9 cellular contexts compared by ENCODE assay signal in genomic region chr17:56834380-56835258, GRCh38. TPM values are rescaled to one million over a fixed set of nuclear protein-coding genes. Genes with fewer than 3 reads are reported as not detected.
A peak's percentile ranks its signal among the peaks of the same experiment; 100 is the strongest.
DNase-seq lines count a peak whose midpoint lies in the region; ATAC-seq, FAIRE-seq and TF ChIP-seq lines count a peak whose summit lies in the region.
"Had no signal": no experiment of that assay in that cellular context is flagged by ENCODE, and none has a peak within 500 bp of the region (broad histone marks: within the 10 kb centered on the region; RNA-seq: fewer than 3 reads in every experiment).

No MANE protein-coding gene starts in this region.

- H3F3A ChIP-seq in DOHH2 (ENCODE audit: control insufficient read depth, insufficient read depth): peaks cover 16% of the 10 kb centered on the region

- DNase-seq in Karpas-422: peak; percentile 10
- peak; percentile 57 for DNase-seq in T-helper 9 cell
- peak; percentile 31 for DNase-seq in GM12878 (ENCODE audit: low read depth, low spot score)
- DNase-seq in immature natural killer cell: peak; percentile 66 to 71 (median 66)
- DNase-seq in stimulated activated CD4-positive, alpha-beta T cell treated with anti-CD3 and anti-CD28 coated beads, Interleukin-12 subunit alpha, Interleukin-12 subunit beta, amount 100 ng/mL, for 48 hours (ENCODE audit: low read depth in 2 of 3, low spot score in 1 of 3): peak; percentile 47 to 62 (median 54)
- no peak for DNase-seq in cerebellar nuclear complex (lab: John Stamatoyannopoulos, UW)

- peaks cover 46% of the 10 kb centered on the region for H3K36me3 ChIP-seq in DOHH2 (ENCODE audit: control insufficient read depth, low read length)
- no peaks in the 10 kb centered on the region for H3K36me3 ChIP-seq in Karpas-422 (ENCODE audit: insufficient read depth, low read length)
- no peaks in the 10 kb centered on the region; a peak in 1 of 4 replicates for H3K36me3 ChIP-seq in GM12878 (ENCODE audit: control insufficient read depth in 2 of 2, insufficient read depth in 2 of 2, low read length in 1 of 2)

- TF ChIP-seq CTCF in DOHH2 (IDR thresholded peaks at IDR 0.05; ENCODE audit: low read depth, low read length, poor library complexity, severe bottlenecking): peak; percentile 49
- TF ChIP-seq CTCF in GM12878 (IDR thresholded peaks at IDR 0.05 in 2 of 3, conservative IDR thresholded peaks at IDR 0.05 in 1 of 3; ENCODE audit: control insufficient read depth in 2 of 3, extremely low read depth in 1 of 3, insufficient read depth in 1 of 3, low read depth in 3 of 3, low read length in 3 of 3): peak in 2 of 3 experiments; percentile 22 to 43; a peak in 2 of 6 replicates

- H3K79me2 ChIP-seq in DOHH2 (ENCODE audit: control insufficient read depth, low read length) (peaks cover 67% of the 10 kb centered on the region), Karpas-422 (ENCODE audit: low read length) (no peaks in the 10 kb centered on the region), GM12878 (ENCODE audit: control insufficient read depth, insufficient read depth, low read length) (peaks cover 72% of the 10 kb centered on the region)

- H2AFZ ChIP-seq in Karpas-422 (ENCODE audit: low read length) (peak overlapping the region; percentile 58; the same call in 1 of the 2 replicates), GM12878 (ENCODE audit: control insufficient read depth, low read depth, low read length) (peak overlapping the region; percentile 85)

- peak overlapping the region; percentile 83 to 95 (median 91) for H3K27ac Mint-ChIP-seq in immature natural killer cell

- H3K4me3 Mint-ChIP-seq in immature natural killer cell: peak overlapping the region; percentile 89 to 97 (median 94)

- H3K9me3 ChIP-seq in DOHH2 (ENCODE audit: control insufficient read depth, insufficient read depth, low read length) (no peaks in the 10 kb centered on the region), Karpas-422 (ENCODE audit: low read length) (no peaks in the 10 kb centered on the region), GM12878 (replicated peaks; ENCODE audit: control insufficient read depth, insufficient read depth, low read length) (no peaks in the 10 kb centered on the region)

- CTCF ChIA-PET in GM12878 (lab: Yijun Ruan, JAX): interaction anchor here (0.9 to 3.4 kb wide), 6 partner anchors 11 to 105 kb away, joined by 3 to 14 read pairs (median 4); no protein-coding TSS in a partner anchor

- H3K4me1 Mint-ChIP-seq in immature natural killer cell: peaks cover 29 to 46% of the 10 kb centered on the region in 2 donors

- SMC1A ChIA-PET in GM12878 (lab: Charles Lee; ENCODE audit: uncharacterized antibody, unreplicated experiment): interaction anchor here (0.8 to 2.2 kb wide), 7 partner anchors 10 to 204 kb away, joined by 3 to 10 read pairs (median 4); no protein-coding TSS in a partner anchor

- peak; percentile 30; the same call in 1 of the 2 replicates for TF ChIP-seq POLR2A in GM12878 (IDR thresholded peaks at IDR 0.05; ENCODE audit: low read depth, low read length)

- in situ Hi-C loops in GM12878 (cut with MboI): no loop called here

- WGBS in GM12878 (ENCODE audit: insufficient coverage, insufficient replicate concordance, low lambda C conversion rate, missing lambda C conversion rate): 2% methylated on average over 78 of the region's 81 CpGs

- H4K20me1 ChIP-seq in DOHH2 (ENCODE audit: control insufficient read depth, insufficient read depth, low read depth, low read length): peaks cover 8% of the 10 kb centered on the region; the same call in 1 of the 2 replicates
- peaks cover 4% of the 10 kb centered on the region; the same call in 1 of the 2 replicates for H4K20me1 ChIP-seq in Karpas-422 (ENCODE audit: insufficient read depth, low read depth, low read length)
- H4K20me1 ChIP-seq in GM12878 (ENCODE audit: control insufficient read depth, insufficient read depth): no peaks in the 10 kb centered on the region

- ATAC-seq in GM21717 (IDR thresholded peaks at IDR 0.05; ENCODE audit: unreplicated experiment) (peak; percentile 31), GM12878 (peak; percentile 67)

- H3K27me3 ChIP-seq in DOHH2 (ENCODE audit: control insufficient read depth, low read length): no peaks in the 10 kb centered on the region
- H3K27me3 ChIP-seq in Karpas-422 (ENCODE audit: low read length): peaks cover 4% of the 10 kb centered on the region; the same call in 1 of the 2 replicates
- H3K27me3 ChIP-seq in GM12878 (replicated peaks in 1 of 2; ENCODE audit: control insufficient read depth in 2 of 2, insufficient read depth in 2 of 2, low read length in 1 of 2): no peaks in the 10 kb centered on the region

- peak; percentile 64 for FAIRE-seq in GM12878 (lab: Jason Lieb, UNC)
- FAIRE-seq: endometrium had no signal

- no peak for TF ChIP-seq RAD21 in GM12878 (IDR thresholded peaks at IDR 0.05; ENCODE audit: insufficient read depth, low read depth, low read length)

- H3K36me3 Mint-ChIP-seq in immature natural killer cell: peaks cover 3 to 15% (median 11%) of the 10 kb centered on the region in 3 donors

- intact Hi-C loops in GM12878 (cut with micrococcal nuclease; ENCODE audit: unreplicated experiment): loop anchor here (10.0 kb wide), 1 partner anchor 250 kb away; the partner anchor contains the start of gene AKAP1

- no peak for TF ChIP-seq EP300 in GM12878 (IDR thresholded peaks at IDR 0.05; ENCODE audit: borderline replicate concordance in 1 of 2, control insufficient read depth in 1 of 2, low read depth in 2 of 2, low read length in 2 of 2)

- H3K4me2 ChIP-seq in DOHH2 (ENCODE audit: low read length): peak overlapping the region; percentile 97
- peak overlapping the region; percentile 72 for H3K4me2 ChIP-seq in Karpas-422 (ENCODE audit: low read depth, low read length, poor library complexity, severe bottlenecking)
- peak overlapping the region; percentile 84 for H3K4me2 ChIP-seq in GM12878 (ENCODE audit: control insufficient read depth, insufficient read depth)

- H3K9me3 Mint-ChIP-seq in immature natural killer cell: no peaks in the 10 kb centered on the region

- H3K27ac ChIP-seq in DOHH2 (ENCODE audit: low read depth, low read length): peak overlapping the region; percentile 45
- no peak overlapping the region for H3K27ac ChIP-seq in Karpas-422 (ENCODE audit: low read length)
- H3K27ac ChIP-seq in GM12878 (ENCODE audit: control insufficient read depth, insufficient read depth): peak overlapping the region; percentile 74

- POLR2A ChIA-PET in GM12878 (lab: Charles Lee): interaction anchor here (1.5 to 2.1 kb wide), 5 partner anchors 8 to 246 kb away, joined by 3 to 8 read pairs (median 7); partner anchors contain the start of gene SCPEP1

- no peaks in the 10 kb centered on the region for H3K9me2 ChIP-seq in DOHH2 (replicated peaks; ENCODE audit: control insufficient read depth, low read length)
- no peaks in the 10 kb centered on the region for H3K9me2 ChIP-seq in Karpas-422 (replicated peaks; ENCODE audit: insufficient read depth, low read length)

- peaks cover 0 to 8% (median 5%) of the 10 kb centered on the region in 3 donors for H3K27me3 Mint-ChIP-seq in immature natural killer cell (ENCODE audit: low read depth in 3 of 3)

- no peak overlapping the region for H3K9ac ChIP-seq in Karpas-422 (ENCODE audit: low read length)
- H3K9ac ChIP-seq in GM12878 (ENCODE audit: control insufficient read depth, insufficient read depth, low read length): peak overlapping the region; percentile 72

- no TSS peak for BruUV-seq in GM12878 (replicated peaks; lab: Mats Ljungman, UMichigan)

- peaks cover 51% of the 10 kb centered on the region for H3K4me1 ChIP-seq in DOHH2 (ENCODE audit: control insufficient read depth, low read length)
- peaks cover 50% of the 10 kb centered on the region for H3K4me1 ChIP-seq in Karpas-422 (ENCODE audit: low read length)
- H3K4me1 ChIP-seq in GM12878 (ENCODE audit: control insufficient read depth, insufficient read depth, low read length): peaks cover 27% of the 10 kb centered on the region

- RAD21 ChIA-PET in GM12878 (lab: Charles Lee; ENCODE audit: unreplicated experiment): interaction anchor here (0.8 to 2.1 kb wide), 7 partner anchors 10 to 144 kb away, joined by 3 to 8 read pairs (median 6); partner anchors contain the start of gene TRIM25

- H3K4me3 ChIP-seq in DOHH2 (ENCODE audit: low read length) (peak overlapping the region; percentile 90), Karpas-422 (ENCODE audit: low read length) (peak overlapping the region; percentile 73; the same call in 1 of the 2 replicates), GM12878 (peak overlapping the region; percentile 67)

RNA-seq across cellular contexts. Expression of gene DGKE, which starts 0.7 kb away (rescaled TPM):
- total RNA-seq in Karpas-422 (2014; rRNA removed; shearing (Covaris generic); ENCODE audit: low replicate concordance): 0.30 and 0.32 TPM in 2 replicates
- 66.0 and 74.0 TPM in 2 replicates for total RNA-seq in GM12878 (2013; cell fraction: nucleolus; rRNA removed)
- 10.6 and 14.5 TPM in 2 replicates for total RNA-seq in GM12878 (2014; rRNA removed)
- total RNA-seq in GM12878 (2014; rRNA removed; fragmentation: Illumina TruSeq; extraction: Trizol): 12.7 and 14.9 TPM in 2 replicates
- total RNA-seq in GM12878 (2021): 14.9 and 18.0 TPM in 2 replicates
- 3.3 TPM for polyA plus RNA-seq in GM12878 (2011; ENCODE audit: low read depth)
- 11.7 and 18.4 TPM in 2 replicates for polyA plus RNA-seq in GM12878 (2011; rRNA removed)
- polyA plus RNA-seq in GM12878 (2011; cell fraction: cytosol; rRNA removed): 4.0 and 6.8 TPM in 2 replicates
- polyA plus RNA-seq in GM12878 (2011; cell fraction: nucleus; rRNA removed): 29.0 and 40.0 TPM in 2 replicates
- 5.3 and 6.1 TPM in 2 replicates for polyA plus RNA-seq in GM12878 (2012)
- polyA plus RNA-seq in GM12878 (2014; fragmentation: Illumina TruSeq; extraction: Trizol): 15.5 and 15.9 TPM in 2 replicates
- 1 to 10 TPM; 2.8 to 4.1 TPM for polyA plus RNA-seq in GM12878 (2014; fragmentation: Nextera tagmentation; extraction: Ambion mirVana)
- polyA plus RNA-seq in GM12878 (2014; rRNA removed): 7.0 and 8.5 TPM in 2 replicates
- polyA plus RNA-seq in GM12878 (2016; fragmentation: Nextera tagmentation; extraction: Ambion mirVana): 10 to 100 TPM; 11.6 to 12.6 TPM
- 9.3 and 11.3 TPM in 2 replicates for polyA minus RNA-seq in GM12878 (2011; rRNA and poly(A)+ RNA removed)
- 2.9 and 3.7 TPM in 2 replicates for polyA minus RNA-seq in GM12878 (2011; cell fraction: cytosol; rRNA and poly(A)+ RNA removed)
- 20.1 and 27.9 TPM in 2 replicates for polyA minus RNA-seq in GM12878 (2011; cell fraction: nucleus; rRNA and poly(A)+ RNA removed)
- 1 to 10 TPM; 5.1 to 5.5 (median 5.3) TPM for polyA plus RNA-seq in immature natural killer cell

RNA-seq across cellular contexts. Expression of gene C17orf67, which starts 0.9 kb away (rescaled TPM):
- total RNA-seq in Karpas-422 (2014; rRNA removed; shearing (Covaris generic); ENCODE audit: low replicate concordance): 0.32 TPM in 1 of 2 replicates, not detected in the other
- total RNA-seq in GM12878 (2013; cell fraction: nucleolus; rRNA removed): 1.7 and 2.0 TPM in 2 replicates
- total RNA-seq in GM12878 (2014; rRNA removed) (1.0 and 1.8 TPM in 2 replicates), GM12878 (2014; rRNA removed; fragmentation: Illumina TruSeq; extraction: Trizol) (0.94 and 0.97 TPM in 2 replicates), GM12878 (2021) (2.6 and 3.3 TPM in 2 replicates)
- polyA plus RNA-seq in GM12878 (2011; ENCODE audit: low read depth): 0.24 TPM
- polyA plus RNA-seq in GM12878 (2011; rRNA removed) (0.42 and 0.61 TPM in 2 replicates), GM12878 (2014; fragmentation: Illumina TruSeq; extraction: Trizol) (0.34 and 0.86 TPM in 2 replicates), GM12878 (2014; fragmentation: Nextera tagmentation; extraction: Ambion mirVana) (under 1 TPM; 0.24 to 0.79 TPM), GM12878 (2014; rRNA removed) (1.4 and 1.9 TPM in 2 replicates), GM12878 (2016; fragmentation: Nextera tagmentation; extraction: Ambion mirVana) (1 to 10 TPM in 1 of 2 experiments, under 1 TPM in 1; 0.84 to 2.1 TPM), immature natural killer cell (1 to 10 TPM in 1 of 3 donors, under 1 TPM in 2; 0.68 to 1.7 (median 0.83) TPM)
- 0.43 and 0.82 TPM in 2 replicates for polyA plus RNA-seq in GM12878 (2011; cell fraction: cytosol; rRNA removed)
- 1.2 and 1.4 TPM in 2 replicates for polyA plus RNA-seq in GM12878 (2011; cell fraction: nucleus; rRNA removed)
- 1.0 and 1.1 TPM in 2 replicates for polyA plus RNA-seq in GM12878 (2012)
- polyA minus RNA-seq in GM12878 (2011; rRNA and poly(A)+ RNA removed): 0.66 and 0.67 TPM in 2 replicates
- not detected in 2 replicates for polyA minus RNA-seq in GM12878 (2011; cell fraction: cytosol; rRNA and poly(A)+ RNA removed)
- 0.36 and 0.67 TPM in 2 replicates for polyA minus RNA-seq in GM12878 (2011; cell fraction: nucleus; rRNA and poly(A)+ RNA removed)

Comparison
In these comparisons a context has a peak if more than half of its experiments do, and no peak if none do; other contexts are left out.
1. DNase-seq: peak in Karpas-422 (single experiment), T-helper 9 cell (single experiment), GM12878 (single experiment), immature natural killer cell (3 of 3) and stimulated activated CD4-positive, alpha-beta T cell treated with anti-CD3 and anti-CD28 coated beads, Interleukin-12 subunit alpha, Interleukin-12 subunit beta, amount 100 ng/mL, for 48 hours (3 of 3); none in cerebellar nuclear complex (0 of 2).
2. Peak in every context shown above with its lines, with median percentiles within 50 percentile points of each other: H3K4me2 ChIP-seq and H3K4me3 ChIP-seq.